ENCODE assay signal across 8 cellular contexts in the genomic region with DNA sequence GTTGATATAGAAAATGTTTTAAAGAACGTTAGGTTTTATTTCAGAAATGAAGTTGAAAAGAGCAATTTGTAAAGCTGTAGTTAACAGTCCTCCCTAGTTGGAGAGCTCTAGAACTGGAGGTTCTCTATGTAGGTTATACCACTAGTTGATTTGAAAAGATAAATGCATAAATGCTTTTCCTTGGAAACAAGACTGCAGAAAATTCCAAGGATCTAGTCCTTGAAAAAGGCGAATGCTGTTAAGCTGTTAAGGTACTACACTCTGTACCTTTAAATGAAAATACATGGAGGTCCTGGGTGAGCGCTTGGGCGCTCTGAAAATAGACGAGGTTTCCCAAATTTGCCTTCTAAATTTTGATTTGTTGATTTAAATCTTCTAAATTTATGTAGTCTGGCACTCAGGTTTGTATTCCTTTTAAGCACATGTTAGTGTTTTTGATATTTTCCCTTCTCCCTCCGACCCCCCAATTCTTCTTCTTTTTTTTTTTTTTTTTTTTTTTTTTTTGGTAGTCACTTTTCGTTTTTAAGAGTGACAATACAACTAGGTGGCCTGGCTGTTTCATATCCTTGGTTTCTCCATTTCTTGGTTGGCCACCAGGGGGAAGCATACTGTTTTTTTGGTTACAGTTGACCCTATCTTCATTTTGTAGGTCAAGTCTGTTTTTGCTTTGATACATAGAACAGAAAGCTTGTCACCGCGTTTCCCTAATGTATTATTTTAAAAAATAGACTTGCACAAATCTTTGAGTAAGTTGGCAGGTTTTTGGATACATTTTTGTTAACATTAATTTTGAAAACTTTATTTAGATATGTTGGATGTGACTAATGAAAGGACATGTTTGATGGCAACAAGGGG. TPM values are rescaled to one million over a fixed set of nuclear protein-coding genes. Genes with fewer than 3 reads are reported as not detected.
DNase-seq lines count a peak whose midpoint lies in the region; ATAC-seq lines count a peak whose summit lies in the region.

No MANE protein-coding gene starts in this region.

- ATAC-seq in HG03378 (IDR thresholded peaks at IDR 0.05; ENCODE audit: unreplicated experiment) (peak; percentile 61), memory B cell (ENCODE audit: low read depth) (peak; percentile 48), HG03565 (IDR thresholded peaks at IDR 0.05; ENCODE audit: unreplicated experiment) (no peak)

- peaks cover 6% of the 10 kb centered on the region for H3K36me3 Mint-ChIP-seq in activated CD4-positive, alpha-beta T cell treated with anti-CD3 and anti-CD28 coated beads, Interleukin-2, amount 10 ng/mL, durations not matched to agents 7 days and 5 days (ENCODE audit: low read depth)
- H3K36me3 Mint-ChIP-seq in memory B cell: no peaks in the 10 kb centered on the region

- H3K4me3 Mint-ChIP-seq in activated CD4-positive, alpha-beta T cell treated with anti-CD3 and anti-CD28 coated beads, Interleukin-2, amount 10 ng/mL, durations not matched to agents 7 days and 5 days: peak overlapping the region; percentile 69
- peak overlapping the region; percentile 78 for H3K4me3 Mint-ChIP-seq in memory B cell

- POLR2A ChIA-PET in activated CD4-positive, alpha-beta T cell treated with anti-CD3 and anti-CD28 coated beads, Interleukin-2, amount 10 ng/mL, durations not matched to agents 7 days and 5 days (lab: Charles Lee): no interaction called here

- peaks cover 7% of the 10 kb centered on the region for H3K9me3 Mint-ChIP-seq in activated CD4-positive, alpha-beta T cell treated with anti-CD3 and anti-CD28 coated beads, Interleukin-2, amount 10 ng/mL, durations not matched to agents 7 days and 5 days
- H3K9me3 Mint-ChIP-seq in memory B cell: no peaks in the 10 kb centered on the region

- H3K4me1 Mint-ChIP-seq in activated CD4-positive, alpha-beta T cell treated with anti-CD3 and anti-CD28 coated beads, Interleukin-2, amount 10 ng/mL, durations not matched to agents 7 days and 5 days: peaks cover 31% of the 10 kb centered on the region
- peaks cover 20% of the 10 kb centered on the region for H3K4me1 Mint-ChIP-seq in memory B cell

- H3K27me3 Mint-ChIP-seq in activated CD4-positive, alpha-beta T cell treated with anti-CD3 and anti-CD28 coated beads, Interleukin-2, amount 10 ng/mL, durations not matched to agents 7 days and 5 days: peaks cover 31% of the 10 kb centered on the region
- peaks cover 11% of the 10 kb centered on the region for H3K27me3 Mint-ChIP-seq in memory B cell

- DNase-seq in GM04503 (ENCODE audit: low read depth) (peak; percentile 28), NCI-H69 (lab: John Stamatoyannopoulos, UW) (peak; percentile 80), memory B cell (ENCODE audit: low spot score in 2 of 2) (peak; percentile 52 to 69)
- peak; percentile 75 for DNase-seq in activated CD4-positive, alpha-beta T cell treated with anti-CD3 and anti-CD28 coated beads, Interleukin-2, amount 10 ng/mL, durations not matched to agents 7 days and 5 days
- peak; percentile 47 for DNase-seq in effector CD4-positive, alpha-beta T cell
- peak; percentile 41 for DNase-seq in stimulated activated CD8-positive, alpha-beta memory T cell treated with anti-CD3 and anti-CD28 coated beads, Interleukin-4, amount 100 ng/mL, for 24 hours (ENCODE audit: low read depth)

- CTCF ChIA-PET in activated CD4-positive, alpha-beta T cell treated with anti-CD3 and anti-CD28 coated beads, Interleukin-2, amount 10 ng/mL, durations not matched to agents 7 days and 5 days (lab: Charles Lee): interaction anchor here (1.0 to 1.5 kb wide), 4 partner anchors 9 to 108 kb away, joined by 4 read pairs; no protein-coding TSS in a partner anchor

- H3K27ac Mint-ChIP-seq in activated CD4-positive, alpha-beta T cell treated with anti-CD3 and anti-CD28 coated beads, Interleukin-2, amount 10 ng/mL, durations not matched to agents 7 days and 5 days: peak overlapping the region; percentile 77
- H3K27ac Mint-ChIP-seq in memory B cell: no peak overlapping the region

RNA-seq across cellular contexts. Expression of a gene that starts 2.7 kb away (rescaled TPM):
- under 1 TPM; 0.30 to 0.42 TPM for total RNA-seq in activated CD4-positive, alpha-beta T cell treated with anti-CD3 and anti-CD28 coated beads, Interleukin-2, amount 10 ng/mL, durations not matched to agents 7 days and 5 days

RNA-seq across cellular contexts. Expression of a gene that starts 34.2 kb away (rescaled TPM):
- 1 to 10 TPM in 1 of 2 experiments, under 1 TPM in 1; 0.64 to 1.2 TPM for total RNA-seq in activated CD4-positive, alpha-beta T cell treated with anti-CD3 and anti-CD28 coated beads, Interleukin-2, amount 10 ng/mL, durations not matched to agents 7 days and 5 days

Comparison
In these comparisons a context has a peak if more than half of its experiments do, and no peak if none do; other contexts are left out.
1. DNase-seq: peak in every context shown above with its lines; median percentile 80 in NCI-H69; 75 in activated CD4-positive, alpha-beta T cell treated with anti-CD3 and anti-CD28 coated beads, Interleukin-2, amount 10 ng/mL, durations not matched to agents 7 days and 5 days; 60 in memory B cell; 47 in effector CD4-positive, alpha-beta T cell; 41 in stimulated activated CD8-positive, alpha-beta memory T cell treated with anti-CD3 and anti-CD28 coated beads, Interleukin-4, amount 100 ng/mL, for 24 hours; 28 in GM04503.